8 cellular contexts compared by ENCODE assay signal in the genomic region with DNA sequence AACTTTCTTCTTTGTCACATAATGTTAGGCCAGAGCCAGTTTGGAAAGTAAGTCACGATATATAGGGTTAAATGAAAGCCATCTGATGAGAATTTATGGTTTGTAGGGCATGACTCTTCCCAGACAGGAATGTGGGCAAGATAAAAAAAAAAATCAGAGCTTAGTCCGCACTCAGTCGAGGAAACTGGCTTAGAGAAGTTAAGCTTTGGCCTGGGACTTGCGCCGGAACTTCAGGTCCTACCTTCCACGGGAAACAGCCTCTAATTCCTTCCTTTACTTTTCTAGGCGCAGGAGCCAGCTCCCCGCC. TPM values are rescaled to one million over a fixed set of nuclear protein-coding genes. Genes with fewer than 3 reads are reported as not detected.
A peak's percentile ranks its signal among the peaks of the same experiment; 100 is the strongest.
DNase-seq lines count a peak whose midpoint lies in the region; ATAC-seq, FAIRE-seq and TF ChIP-seq lines count a peak whose summit lies in the region.

No MANE protein-coding gene starts in this region.

- CTCF ChIA-PET in naive thymus-derived CD4-positive, alpha-beta T cell (lab: Charles Lee): interaction anchor here (0.9 kb wide), 1 partner anchor 25 kb away, joined by 3 read pairs; no protein-coding TSS in a partner anchor

- peaks cover 24% of the 10 kb centered on the region for H4K20me1 ChIP-seq in Karpas-422 (ENCODE audit: insufficient read depth, low read depth, low read length)

- H3K36me3 ChIP-seq in Karpas-422 (ENCODE audit: insufficient read depth, low read length): peaks cover 13% of the 10 kb centered on the region; the same call in 1 of the 2 replicates
- peaks cover 0 to 10% (median 0%) of the 10 kb centered on the region in 3 experiments for H3K36me3 ChIP-seq in naive thymus-derived CD4-positive, alpha-beta T cell (ENCODE audit: control insufficient read depth in 2 of 3, insufficient read depth in 3 of 3, low read length in 3 of 3)

- peak overlapping the region; percentile 73 for H3K4me2 ChIP-seq in Karpas-422 (ENCODE audit: low read depth, low read length, poor library complexity, severe bottlenecking)

- peak overlapping the region; percentile 67 to 96 (median 90) for H3K27ac Mint-ChIP-seq in naive thymus-derived CD4-positive, alpha-beta T cell

- peak overlapping the region; percentile 97; the same call in 1 of the 2 replicates for H2AFZ ChIP-seq in Karpas-422 (ENCODE audit: low read length)

- TF ChIP-seq CTCF in AG09309 (IDR thresholded peaks at IDR 0.05; ENCODE audit: control insufficient read depth, insufficient read depth, low read depth, low read length, missing control alignments) (no peak), coronary artery (IDR thresholded peaks at IDR 0.05) (no peak)

- H3K79me2 ChIP-seq in Karpas-422 (ENCODE audit: low read length): peaks cover 98% of the 10 kb centered on the region

- H3K4me3 Mint-ChIP-seq in naive thymus-derived CD4-positive, alpha-beta T cell: peak overlapping the region; percentile 83 to 92 (median 90)

- no peaks in the 10 kb centered on the region for H3K9me3 ChIP-seq in Karpas-422 (ENCODE audit: low read length)
- no peaks in the 10 kb centered on the region for H3K9me3 ChIP-seq in naive thymus-derived CD4-positive, alpha-beta T cell (ENCODE audit: control insufficient read depth in 2 of 3, low read length in 3 of 3)

- H3K27ac ChIP-seq in Karpas-422 (ENCODE audit: low read length) (peak overlapping the region; percentile 83), coronary artery (peak overlapping the region; percentile 91 to 99)
- H3K27ac ChIP-seq in naive thymus-derived CD4-positive, alpha-beta T cell (ENCODE audit: low read depth, low read length): peak overlapping the region; percentile 94

- no peak for DNase-seq in AG09309 (ENCODE audit: low read depth)
- no peak for DNase-seq in Karpas-422
- no peak for DNase-seq in coronary artery (ENCODE audit: low spot score)
- peak in 1 of 9 donors; percentile 7 for DNase-seq in naive thymus-derived CD4-positive, alpha-beta T cell
- no peak for DNase-seq in H54 (ENCODE audit: insufficient read length, low spot score)
- no peak for DNase-seq in COLO668 (lab: John Stamatoyannopoulos, UW; ENCODE audit: unreplicated experiment)
- no peak for DNase-seq in NCI-H524 treated with DMSO at 0.1 percent for 48 hours (lab: John Stamatoyannopoulos, UW)
- no peak for DNase-seq in SKM-1 treated with dmso at 0.1 percent for 144 hours (lab: John Stamatoyannopoulos, UW; ENCODE audit: unreplicated experiment)

- ATAC-seq in naive thymus-derived CD4-positive, alpha-beta T cell: no peak

- TF ChIP-seq POLR2A in H54 (IDR thresholded peaks at IDR 0.05; ENCODE audit: low read depth, low read length): no peak

- peaks cover 0 to 8% (median 0%) of the 10 kb centered on the region in 5 donors for H3K36me3 Mint-ChIP-seq in naive thymus-derived CD4-positive, alpha-beta T cell

- peak overlapping the region; percentile 90 for H3K9ac ChIP-seq in Karpas-422 (ENCODE audit: low read length)

- no peaks in the 10 kb centered on the region for H3K27me3 ChIP-seq in Karpas-422 (ENCODE audit: low read length)
- H3K27me3 ChIP-seq in naive thymus-derived CD4-positive, alpha-beta T cell (ENCODE audit: control insufficient read depth in 2 of 2, insufficient read depth in 2 of 2, low read length in 2 of 2): no peaks in the 10 kb centered on the region

- peaks cover 27% of the 10 kb centered on the region for H3K4me1 ChIP-seq in Karpas-422 (ENCODE audit: low read length)
- peaks cover 16 to 19% of the 10 kb centered on the region in 2 donors for H3K4me1 ChIP-seq in naive thymus-derived CD4-positive, alpha-beta T cell (ENCODE audit: control insufficient read depth in 2 of 2, insufficient read depth in 2 of 2, low read length in 2 of 2)

- H3K9me3 Mint-ChIP-seq in naive thymus-derived CD4-positive, alpha-beta T cell: no peaks in the 10 kb centered on the region

- H3K27me3 Mint-ChIP-seq in naive thymus-derived CD4-positive, alpha-beta T cell: no peaks in the 10 kb centered on the region

- no peaks in the 10 kb centered on the region for H3K9me2 ChIP-seq in Karpas-422 (replicated peaks; ENCODE audit: insufficient read depth, low read length)

- intact Hi-C loops in naive thymus-derived CD4-positive, alpha-beta T cell (cut with micrococcal nuclease): loop anchor here in 1 of 2 donors (1.0 kb wide), 1 partner anchor 263 kb away; a partner anchor contains a TSS

- no peak for FAIRE-seq in H54 (lab: Jason Lieb, UNC)

- POLR2A ChIA-PET in naive thymus-derived CD4-positive, alpha-beta T cell (lab: Charles Lee): interaction anchor here (0.5 to 2.4 kb wide), 13 partner anchors 9 to 1495 kb away, joined by 3 to 11 read pairs (median 3); a partner anchor contains a TSS

- H3K4me3 ChIP-seq in AG09309 (ENCODE audit: control insufficient read depth, low read depth, low read length): peak overlapping the region; percentile 98
- peak overlapping the region; percentile 79 for H3K4me3 ChIP-seq in Karpas-422 (ENCODE audit: low read length)
- H3K4me3 ChIP-seq in coronary artery: peak overlapping the region; percentile 100
- peak overlapping the region; percentile 100 for H3K4me3 ChIP-seq in naive thymus-derived CD4-positive, alpha-beta T cell (ENCODE audit: low read length)

- H3K4me1 Mint-ChIP-seq in naive thymus-derived CD4-positive, alpha-beta T cell: peaks cover 16 to 64% (median 49%) of the 10 kb centered on the region in 7 donors

RNA-seq across cellular contexts. Expression of a gene that starts 0.5 kb away (rescaled TPM):
- total RNA-seq in Karpas-422 (2014; rRNA removed; shearing (Covaris generic); ENCODE audit: low replicate concordance): 19.5 and 21.8 TPM in 2 replicates
- total RNA-seq in naive thymus-derived CD4-positive, alpha-beta T cell: 10 to 100 TPM; 13.9 to 28.0 (median 18.7) TPM
- 10 to 100 TPM in 1 of 2 donors, 1 to 10 TPM in 1; 8.2 to 13.2 TPM for polyA plus RNA-seq in naive thymus-derived CD4-positive, alpha-beta T cell

RNA-seq across cellular contexts. Expression of a gene that starts 1.0 kb away (rescaled TPM):
- total RNA-seq in Karpas-422 (2014; rRNA removed; shearing (Covaris generic); ENCODE audit: low replicate concordance): 8.8 and 11.2 TPM in 2 replicates
- 10 to 100 TPM in 4 of 5 experiments, 1 to 10 TPM in 1; 9.9 to 16.7 (median 13.4) TPM for total RNA-seq in naive thymus-derived CD4-positive, alpha-beta T cell
- polyA plus RNA-seq in naive thymus-derived CD4-positive, alpha-beta T cell: 1 to 10 TPM; 3.6 to 5.0 TPM
